In genomic region chr3:123952844-123953520, GRCh38 we compare ENCODE assay signal across 27 cellular contexts. TPM values are rescaled to one million over a fixed set of nuclear protein-coding genes. Genes with fewer than 3 reads are reported as not detected.
A peak's percentile ranks its signal among the peaks of the same experiment; 100 is the strongest.
DNase-seq lines count a peak whose midpoint lies in the region; ATAC-seq and TF ChIP-seq lines count a peak whose summit lies in the region.
"Had no signal": no experiment of that assay in that cellular context is flagged by ENCODE, and none has a peak within 500 bp of the region (broad histone marks: within the 10 kb centered on the region; RNA-seq: fewer than 3 reads in every experiment).

No MANE protein-coding gene starts in this region.

- peaks cover 0 to 47% (median 4%) of the 10 kb centered on the region in 4 donors for H3K36me3 ChIP-seq in upper lobe of left lung

- TF ChIP-seq CTCF in upper lobe of left lung (IDR thresholded peaks at IDR 0.05), result no peak
- no peak for TF ChIP-seq CTCF in lower leg skin (IDR thresholded peaks at IDR 0.05)

- no peak for TF ChIP-seq EP300 in upper lobe of left lung (IDR thresholded peaks at IDR 0.05)

- no peak for DNase-seq in upper lobe of left lung
- no peak for DNase-seq in lower leg skin (ENCODE audit: low spot score in 2 of 2)
- DNase-seq: activated CD4-positive, alpha-beta memory T cell treated with anti-CD3 and anti-CD28 coated beads, Interleukin-2, amount 10 ng/mL, durations not matched to agents 7 days and 5 days; activated CD4-positive, CD25-positive, alpha-beta regulatory T cell; activated gamma-delta T cell; activated naive CD8-positive, alpha-beta T cell treated with anti-CD3 and anti-CD28 coated beads, Interleukin-2, amount 50 U/mL, for 24 hours; activated T-cell treated with anti-CD3 and anti-CD28 coated beads for 4 hours; CD4-positive, alpha-beta T cell; effector memory CD4-positive, alpha-beta T cell; esophagus squamous epithelium; GF-D8; KG1; MV-4-11; NCI-H1694; PC-3; psoas muscle; T1000 had no signal

- H3K9me3 ChIP-seq in upper lobe of left lung, result no peaks in the 10 kb centered on the region
- H3K9me3 ChIP-seq: esophagus squamous epithelium, neutrophil, psoas muscle had no signal

- TF ChIP-seq POLR2A in upper lobe of left lung (IDR thresholded peaks at IDR 0.05) (no peak), lower leg skin (IDR thresholded peaks at IDR 0.05) (no peak)

- no peak overlapping the region for H3K4me3 ChIP-seq in upper lobe of left lung
- no peak overlapping the region for H3K4me3 ChIP-seq in lower leg skin (ENCODE audit: low read depth, poor library complexity, severe bottlenecking)
- H3K4me3 ChIP-seq: esophagus squamous epithelium, psoas muscle had no signal

- ATAC-seq in GM18868 (IDR thresholded peaks at IDR 0.05; ENCODE audit: unreplicated experiment) (peak; percentile 50), GM21576 (IDR thresholded peaks at IDR 0.05; ENCODE audit: unreplicated experiment) (peak; percentile 15), HG03565 (IDR thresholded peaks at IDR 0.05; ENCODE audit: unreplicated experiment) (peak; percentile 17), esophagus mucosa (peak; percentile 66), upper lobe of left lung (ENCODE audit: low FRiP score in 2 of 2) (no peak), HG03571 (IDR thresholded peaks at IDR 0.05; ENCODE audit: unreplicated experiment) (no peak)
- ATAC-seq: activated naive CD8-positive, alpha-beta T cell treated with anti-CD3 and anti-CD28 coated beads, Interleukin-2, amount 50 U/mL, for 24 hours; PC-3; psoas muscle had no signal

- no peaks in the 10 kb centered on the region for H3K4me1 ChIP-seq in upper lobe of left lung
- H3K4me1 ChIP-seq: esophagus squamous epithelium, psoas muscle had no signal

- no peaks in the 10 kb centered on the region for H3K27me3 ChIP-seq in upper lobe of left lung
- H3K27me3 ChIP-seq: esophagus squamous epithelium, neutrophil had no signal

- H3K27ac ChIP-seq in upper lobe of left lung, result no peak overlapping the region
- H3K27ac ChIP-seq: esophagus squamous epithelium, neutrophil, psoas muscle had no signal

- intact Hi-C loops in lower leg skin (cut with DNase I; ENCODE audit: low total_unique reads), result no loop called here

- 94 to 100% methylated on average over 3 to 4 of the region's 4 CpGs for WGBS in upper lobe of left lung, 2 donors
- 84 to 95% methylated on average over 3 to 4 of the region's 4 CpGs for WGBS in lower leg skin, 2 donors

RNA-seq across cellular contexts. Expression of gene CCDC14, which starts 8.0 kb away (rescaled TPM):
- total RNA-seq in esophagus mucosa (11.8 TPM), upper lobe of left lung (100 to 1,000 TPM in 1 of 6 donors, 10 to 100 TPM in 5; 23.3 to 149 (median 42.5) TPM), lower leg skin (10 to 100 TPM in 3 of 4 donors, 1 to 10 TPM in 1; 9.8 to 20.1 (median 12.9) TPM)

RNA-seq across cellular contexts. Expression of gene ROPN1, which starts 38.9 kb away (rescaled TPM):
- total RNA-seq in esophagus mucosa (not detected), upper lobe of left lung (not detected), lower leg skin (1 to 10 TPM in 2 of 4 donors, not detected in 2; 1.2 to 3.8 TPM)
- total RNA-seq: activated CD4-positive, alpha-beta memory T cell treated with anti-CD3 and anti-CD28 coated beads, Interleukin-2, amount 10 ng/mL, durations not matched to agents 7 days and 5 days; CD4-positive, alpha-beta T cell; chondrocyte; kidney epithelial cell; PC-3; psoas muscle; subcutaneous adipose tissue; urinary bladder had no signal

Comparison
In these comparisons a context has a peak if more than half of its experiments do, and no peak if none do; other contexts are left out.
1. ATAC-seq: peak in GM18868 (single experiment), GM21576 (single experiment), HG03565 (single experiment) and esophagus mucosa (single experiment); none in upper lobe of left lung (0 of 2) and HG03571 (single experiment).